8 cellular contexts compared by ENCODE assay signal in the genomic region with DNA sequence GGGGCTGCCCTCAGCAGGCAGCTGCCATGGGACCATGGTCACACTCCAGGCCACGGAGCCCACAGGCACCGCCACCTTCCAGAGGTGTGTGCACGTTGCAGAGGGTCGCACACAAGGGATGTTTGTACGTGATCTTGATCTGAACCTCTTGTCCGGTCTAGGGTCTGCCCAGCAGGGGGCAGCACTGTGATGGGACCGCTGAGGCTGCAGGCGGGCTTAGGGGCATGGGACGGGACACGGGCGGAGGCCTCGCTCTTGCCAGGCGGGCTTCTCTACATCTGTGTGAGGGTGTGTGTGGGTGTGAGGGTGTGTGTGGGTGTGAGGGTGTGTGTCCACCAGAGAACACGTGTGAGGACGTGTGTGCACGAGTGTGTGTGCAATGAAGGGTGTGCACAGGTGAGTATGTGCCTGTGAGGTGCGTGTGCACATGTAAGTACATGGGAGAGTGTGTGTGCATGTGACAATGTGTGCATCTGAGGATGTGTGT. TPM values are rescaled to one million over a fixed set of nuclear protein-coding genes. Genes with fewer than 3 reads are reported as not detected.
DNase-seq lines count a peak whose midpoint lies in the region; ATAC-seq and TF ChIP-seq lines count a peak whose summit lies in the region.

No MANE protein-coding gene starts in this region.

- H3K27me3 Mint-ChIP-seq in immature natural killer cell (ENCODE audit: low read depth in 3 of 3), result peaks cover 7 to 12% (median 10%) of the 10 kb centered on the region in 3 donors

- H3K9me3 Mint-ChIP-seq in activated naive CD4-positive, alpha-beta T cell treated with anti-CD3 and anti-CD28 coated beads, Interleukin-2, amount 50 U/mL, for 72 hours, result peaks cover 0 to 2% of the 10 kb centered on the region in 2 donors
- no peaks in the 10 kb centered on the region for H3K9me3 Mint-ChIP-seq in immature natural killer cell

- H3K27ac ChIP-seq in sigmoid colon, result no peak overlapping the region

- no peaks in the 10 kb centered on the region for H3K36me3 Mint-ChIP-seq in activated naive CD4-positive, alpha-beta T cell treated with anti-CD3 and anti-CD28 coated beads, Interleukin-2, amount 50 U/mL, for 72 hours
- H3K36me3 Mint-ChIP-seq in immature natural killer cell, result peaks cover 0 to 6% (median 0%) of the 10 kb centered on the region in 3 donors

- peak; percentile 58 to 74 for ATAC-seq in activated naive CD4-positive, alpha-beta T cell treated with anti-CD3 and anti-CD28 coated beads, Interleukin-2, amount 50 U/mL, for 72 hours

- H3K4me1 ChIP-seq in sigmoid colon, result no peaks in the 10 kb centered on the region

- peak; percentile 72 for TF ChIP-seq CTCF in GM13977 (IDR thresholded peaks at IDR 0.05; ENCODE audit: extremely low read depth, insufficient read depth, missing control alignments)
- TF ChIP-seq CTCF in sigmoid colon (IDR thresholded peaks at IDR 0.05), result peak in 1 of 4 experiments; percentile 26

- peaks cover 13 to 92% (median 50%) of the 10 kb centered on the region in 3 donors for H3K27me3 ChIP-seq in sigmoid colon

- intact Hi-C loops in sigmoid colon (cut with DNase I), result no loop called here

- TF ChIP-seq EP300 in sigmoid colon (IDR thresholded peaks at IDR 0.05), result no peak

- DNase-seq in GM13977 (ENCODE audit: low spot score) (peak; percentile 80), SK-MEL-5 (ENCODE audit: low read depth, low spot score) (peak; percentile 75), immature natural killer cell (peak; percentile 53 to 67 (median 53)), NCI-H146 treated with DMSO at 0.1 percent for 48 hours (lab: John Stamatoyannopoulos, UW; ENCODE audit: unreplicated experiment) (no peak), GOT3 (lab: John Stamatoyannopoulos, UW) (no peak), sigmoid colon (no peak)
- DNase-seq in activated naive CD4-positive, alpha-beta T cell treated with anti-CD3 and anti-CD28 coated beads, Interleukin-2, amount 50 U/mL, for 72 hours (ENCODE audit: low spot score in 2 of 2), result peak in 1 of 2 donors; percentile 75
- peak; percentile 73 for DNase-seq in stimulated activated CD4-positive, alpha-beta T cell treated with anti-CD3 and anti-CD28 coated beads, Interleukin-4, amount 100 ng/mL, for 24 hours

- WGBS in sigmoid colon, 2 donors, result 18 to 41% methylated on average over 17 of the region's 17 CpGs

- H3K9me3 ChIP-seq in sigmoid colon, result no peaks in the 10 kb centered on the region

- in situ Hi-C loops in GM13977 (cut with MboI; ENCODE audit: low pct_unique_long_range_greater_than_20kb, low sequenced_read_pairs, unreplicated experiment), result no loop called here
- in situ Hi-C loops in SK-MEL-5 (cut with HindIII; ENCODE audit: low pct_unique_long_range_greater_than_20kb, low sequenced_read_pairs), result no loop called here

- H3K4me1 Mint-ChIP-seq in immature natural killer cell, result peaks cover 11 to 12% of the 10 kb centered on the region in 2 donors

- H3K36me3 ChIP-seq in sigmoid colon, result no peaks in the 10 kb centered on the region

- no peak for TF ChIP-seq POLR2A in sigmoid colon (IDR thresholded peaks at IDR 0.05)

- no peak overlapping the region for H3K27ac Mint-ChIP-seq in activated naive CD4-positive, alpha-beta T cell treated with anti-CD3 and anti-CD28 coated beads, Interleukin-2, amount 50 U/mL, for 72 hours
- H3K27ac Mint-ChIP-seq in immature natural killer cell, result no peak overlapping the region

- no peak overlapping the region for H3K4me3 ChIP-seq in sigmoid colon

- no peak overlapping the region for H3K4me3 Mint-ChIP-seq in immature natural killer cell

RNA-seq across cellular contexts. Expression of a gene that starts 52.4 kb away (rescaled TPM):
- total RNA-seq in SK-MEL-5 (2014; rRNA removed; shearing (Covaris generic)), result not detected in 2 replicates
- polyA plus RNA-seq in SK-MEL-5 (2015; cell fraction: cytosol; rRNA removed), result 0.01 TPM in 1 of 2 replicates, not detected in the other
- polyA plus RNA-seq in SK-MEL-5 (2015; cell fraction: nucleus; rRNA removed), result not detected in 2 replicates
- total RNA-seq in activated naive CD4-positive, alpha-beta T cell treated with anti-CD3 and anti-CD28 coated beads, Interleukin-2, amount 50 U/mL, for 72 hours, result 1 to 10 TPM in 1 of 2 donors, under 1 TPM in 1; 0.27 to 1.4 TPM
- polyA plus RNA-seq in immature natural killer cell (not detected), sigmoid colon (under 1 TPM in 1 of 3 donors, not detected in 2; 0.95 TPM)
- under 1 TPM in 3 of 4 donors, not detected in 1; under 0.01 to 0.16 (median 0.14) TPM for total RNA-seq in sigmoid colon

Comparison
In these comparisons a context has a peak if more than half of its experiments do, and no peak if none do; other contexts are left out.
1. DNase-seq: peak in GM13977 (single experiment), SK-MEL-5 (single experiment), immature natural killer cell (3 of 3) and stimulated activated CD4-positive, alpha-beta T cell treated with anti-CD3 and anti-CD28 coated beads, Interleukin-4, amount 100 ng/mL, for 24 hours (single experiment); none in NCI-H146 treated with DMSO at 0.1 percent for 48 hours (single experiment), GOT3 (single experiment) and sigmoid colon (single experiment).